Comparison of ENCODE assay signal across 10 cellular contexts in genomic region chr19:42601811-42602443, GRCh38. TPM values are rescaled to one million over a fixed set of nuclear protein-coding genes. Genes with fewer than 3 reads are reported as not detected.
DNase-seq lines count a peak whose midpoint lies in the region; ATAC-seq and TF ChIP-seq lines count a peak whose summit lies in the region.
"Had no signal": no experiment of that assay in that cellular context is flagged by ENCODE, and none has a peak within 500 bp of the region (broad histone marks: within the 10 kb centered on the region; RNA-seq: fewer than 3 reads in every experiment).

No MANE protein-coding gene starts in this region.

- intact Hi-C loops in right lobe of liver (cut with DNase I): no loop called here

- H3K4me1 ChIP-seq in right lobe of liver: no peaks in the 10 kb centered on the region

- H3K36me3 Mint-ChIP-seq in activated naive CD8-positive, alpha-beta T cell treated with anti-CD3 and anti-CD28 coated beads, Interleukin-2, amount 50 U/mL, for 24 hours (ENCODE audit: low read depth): no peaks in the 10 kb centered on the region

- no peak overlapping the region for H3K27ac ChIP-seq in right lobe of liver

- H3K9me3 ChIP-seq in right lobe of liver: no peaks in the 10 kb centered on the region

- H3K4me3 ChIP-seq in right lobe of liver: no peak overlapping the region

- WGBS in right lobe of liver (ENCODE audit: insufficient coverage, low coverage, low lambda C conversion rate, missing lambda C conversion rate): 18% methylated on average over 4 of the region's 5 CpGs

- no peak overlapping the region for H3K27ac Mint-ChIP-seq in activated naive CD8-positive, alpha-beta T cell treated with anti-CD3 and anti-CD28 coated beads, Interleukin-2, amount 50 U/mL, for 24 hours
- H3K27ac Mint-ChIP-seq: T-helper 1 cell treated with Interleukin-12 subunit alpha and Interleukin-12 subunit beta and Interleukin-4 antibody, amounts not matched to agents 30 μg/mL and 1 μg/mL, for 36 hours had no signal

- no peaks in the 10 kb centered on the region for H3K27me3 ChIP-seq in right lobe of liver

- in situ Hi-C loops in GM13976 (cut with MboI; ENCODE audit: low sequenced_read_pairs, unreplicated experiment): no loop called here

- ATAC-seq in activated naive CD8-positive, alpha-beta T cell treated with anti-CD3 and anti-CD28 coated beads, Interleukin-2, amount 50 U/mL, for 24 hours: no peak
- ATAC-seq in right lobe of liver: peak in 3 of 4 donors; percentile 24 to 64 (median 34)

- H3K4me3 Mint-ChIP-seq in activated naive CD8-positive, alpha-beta T cell treated with anti-CD3 and anti-CD28 coated beads, Interleukin-2, amount 50 U/mL, for 24 hours: no peak overlapping the region
- H3K4me3 Mint-ChIP-seq: T-helper 1 cell treated with Interleukin-12 subunit alpha and Interleukin-12 subunit beta and Interleukin-4 antibody, amounts not matched to agents 30 μg/mL and 1 μg/mL, for 36 hours had no signal

- TF ChIP-seq CTCF in GM13976 (IDR thresholded peaks at IDR 0.05; ENCODE audit: borderline replicate concordance, control extremely low read depth, extremely low read depth, insufficient read depth, missing control alignments) (no peak), right lobe of liver (IDR thresholded peaks at IDR 0.05) (no peak)

- H3K27me3 Mint-ChIP-seq in activated naive CD8-positive, alpha-beta T cell treated with anti-CD3 and anti-CD28 coated beads, Interleukin-2, amount 50 U/mL, for 24 hours: peaks cover 39% of the 10 kb centered on the region

- H3K9me3 Mint-ChIP-seq in activated naive CD8-positive, alpha-beta T cell treated with anti-CD3 and anti-CD28 coated beads, Interleukin-2, amount 50 U/mL, for 24 hours: no peaks in the 10 kb centered on the region
- H3K9me3 Mint-ChIP-seq: T-helper 1 cell treated with Interleukin-12 subunit alpha and Interleukin-12 subunit beta and Interleukin-4 antibody, amounts not matched to agents 30 μg/mL and 1 μg/mL, for 36 hours had no signal

- TF ChIP-seq POLR2A in right lobe of liver (IDR thresholded peaks at IDR 0.05): no peak

- H3K36me3 ChIP-seq in right lobe of liver: no peaks in the 10 kb centered on the region

- DNase-seq in GM13976 (ENCODE audit: low spot score): peak; percentile 49
- peak; percentile 46 to 51 for DNase-seq in Kasumi-1 (lab: John Stamatoyannopoulos, UW)
- DNase-seq in activated naive CD8-positive, alpha-beta T cell treated with anti-CD3 and anti-CD28 coated beads, Interleukin-2, amount 50 U/mL, for 24 hours: peak; percentile 33
- no peak for DNase-seq in right lobe of liver
- DNase-seq in mesenteric fat pad (ENCODE audit: low spot score): no peak
- DNase-seq in NCI-H2227 treated with DMSO at 0.1 percent for 48 hours (lab: John Stamatoyannopoulos, UW): no peak
- DNase-seq in NCI-H2227 (lab: John Stamatoyannopoulos, UW; ENCODE audit: unreplicated experiment): no peak
- no peak for DNase-seq in OCI-M2 (lab: John Stamatoyannopoulos, UW; ENCODE audit: unreplicated experiment)
- DNase-seq: cerebellar nuclear complex had no signal

- H3K4me1 Mint-ChIP-seq in activated naive CD8-positive, alpha-beta T cell treated with anti-CD3 and anti-CD28 coated beads, Interleukin-2, amount 50 U/mL, for 24 hours: no peaks in the 10 kb centered on the region

RNA-seq across cellular contexts. Expression of gene CEACAM8, which starts 7.2 kb away (rescaled TPM):
- total RNA-seq in right lobe of liver (under 1 TPM in 3 of 6 experiments, not detected in 3; 0.42 to 0.68 (median 0.66) TPM), mesenteric fat pad (0.13 TPM)

Comparison
In these comparisons a context has a peak if more than half of its experiments do, and no peak if none do; other contexts are left out.
1. DNase-seq: peak in GM13976 (single experiment), Kasumi-1 (2 of 2) and activated naive CD8-positive, alpha-beta T cell treated with anti-CD3 and anti-CD28 coated beads, Interleukin-2, amount 50 U/mL, for 24 hours (single experiment); none in right lobe of liver (0 of 3), mesenteric fat pad (single experiment), NCI-H2227 treated with DMSO at 0.1 percent for 48 hours (single experiment), NCI-H2227 (single experiment) and OCI-M2 (single experiment).